Comparison of ENCODE assay signal across 23 cellular contexts in genomic region chr16:47029724-47030123, GRCh38.
"Had no signal": no experiment of that assay in that cellular context is flagged by ENCODE, and none has a peak within 500 bp of the region (broad histone marks: within the 10 kb centered on the region; RNA-seq: fewer than 3 reads in every experiment).

No MANE protein-coding gene starts in this region.

- H3K27me3 ChIP-seq: colonic mucosa, SJSA1 had no signal

- H3K4me3 ChIP-seq: colonic mucosa, SJSA1 had no signal

- DNase-seq: activated CD4-positive, alpha-beta memory T cell treated with anti-CD3 and anti-CD28 coated beads, Interleukin-2, amount 10 ng/mL, durations not matched to agents 7 days and 5 days; activated CD4-positive, alpha-beta T cell treated with anti-CD3 and anti-CD28 coated beads for 4 hours; activated CD4-positive, CD25-positive, alpha-beta regulatory T cell treated with anti-CD3 and anti-CD28 coated beads, Interleukin-2, amount 50 U/mL, for 72 hours; activated CD8-positive, alpha-beta memory T cell treated with anti-CD3 and anti-CD28 coated beads for 24 hours; activated CD8-positive, alpha-beta memory T cell treated with anti-CD3 and anti-CD28 coated beads, Interleukin-2, amount 10 ng/mL, durations not matched to agents 7 days and 5 days; activated CD8-positive, alpha-beta memory T cell treated with anti-CD3 and anti-CD28 coated beads, Interleukin-2, amount 50 U/mL, for 48 hours; activated effector memory CD4-positive, alpha-beta T cell treated with Interleukin-2 at 50 U/mL for 16 hours; activated naive CD4-positive, alpha-beta T cell treated with anti-CD3 and anti-CD28 coated beads, Interleukin-2, amount 10 ng/mL, durations not matched to agents 7 days and 5 days; activated naive CD8-positive, alpha-beta T cell treated with anti-CD3 and anti-CD28 coated beads, Interleukin-2, amount 50 U/mL, for 24 hours; activated T-cell treated with anti-CD3 and anti-CD28 coated beads, Interleukin-2, amount 50 U/mL, for 48 hours; anterior cingulate cortex; colonic mucosa; NCI-H1092 treated with DMSO at 0.1 percent for 48 hours; NCI-H1417; NCI-H1930; NCI-H2081 treated with DMSO at 0.1 percent for 48 hours; NCI-H226; NCI-H524 treated with DMSO at 0.1 percent for 48 hours; SHP77; SK-N-SH had no signal

- H3K9me3 ChIP-seq: colonic mucosa, SJSA1, SK-N-SH had no signal

- ATAC-seq: activated CD8-positive, alpha-beta memory T cell treated with anti-CD3 and anti-CD28 coated beads, Interleukin-2, amount 10 ng/mL, durations not matched to agents 7 days and 5 days; activated naive CD8-positive, alpha-beta T cell treated with anti-CD3 and anti-CD28 coated beads, Interleukin-2, amount 50 U/mL, for 24 hours; Panc1; WTC11 had no signal

- H3K4me1 ChIP-seq: colonic mucosa, SJSA1 had no signal

- H3K36me3 ChIP-seq: colonic mucosa, SJSA1 had no signal

- H3K27ac ChIP-seq: colonic mucosa, SJSA1 had no signal
